Comparison of ENCODE assay signal across 1 cellular context in genomic region chr12:13255792-13256704, GRCh38.
A peak's percentile ranks its signal among the peaks of the same experiment; 100 is the strongest.
TF ChIP-seq lines count a peak whose summit lies in the region.

No MANE protein-coding gene starts in this region.

TF ChIP-seq in HepG2, 621 proteins besides CTCF, POLR2A, EP300 and RAD21 (continued from another document and continues in another):
- peak; percentile 49; the same call in 1 of the 2 replicates for TF ChIP-seq ARID5B (CRISPR knock-in tag; IDR thresholded peaks at IDR 0.05)
- no peak for TF ChIP-seq SCMH1 (CRISPR knock-in tag; IDR thresholded peaks at IDR 0.05; ENCODE audit: borderline replicate concordance)
- TF ChIP-seq SNRNP70 (IDR thresholded peaks at IDR 0.05; ENCODE audit: low read depth, low read length): no peak
- TF ChIP-seq THYN1 (CRISPR knock-in tag; IDR thresholded peaks at IDR 0.05; ENCODE audit: borderline replicate concordance, low read depth): no peak
- TF ChIP-seq SP1 (IDR thresholded peaks at IDR 0.05): no peak
- TF ChIP-seq SP1 (CRISPR knock-in tag; IDR thresholded peaks at IDR 0.05): peak; percentile 47; the same call in 1 of the 2 replicates
- TF ChIP-seq SP2 (CRISPR knock-in tag; IDR thresholded peaks at IDR 0.05): no peak
- no peak for TF ChIP-seq BRD4 (CRISPR knock-in tag; IDR thresholded peaks at IDR 0.05)
- TF ChIP-seq DMAP1 (CRISPR knock-in tag; IDR thresholded peaks at IDR 0.05): no peak
- no peak for TF ChIP-seq BORCS8-MEF2B (CRISPR knock-in tag; IDR thresholded peaks at IDR 0.05)
- no peak for TF ChIP-seq BCL6 (CRISPR knock-in tag; IDR thresholded peaks at IDR 0.05)
- TF ChIP-seq ETV5 (CRISPR knock-in tag; IDR thresholded peaks at IDR 0.05; ENCODE audit: borderline replicate concordance): peak; percentile 48
- no peak for TF ChIP-seq NBN (conservative IDR thresholded peaks at IDR 0.05)
- no peak for TF ChIP-seq ELK4 (CRISPR knock-in tag; IDR thresholded peaks at IDR 0.05; ENCODE audit: borderline replicate concordance)
- TF ChIP-seq RAD51 (IDR thresholded peaks at IDR 0.05; ENCODE audit: borderline replicate concordance): no peak
- no peak for TF ChIP-seq CSRNP2 (CRISPR knock-in tag; conservative IDR thresholded peaks at IDR 0.05; ENCODE audit: low read depth)
- no peak for TF ChIP-seq ZNF562 (CRISPR knock-in tag; IDR thresholded peaks at IDR 0.05; ENCODE audit: borderline replicate concordance)
- TF ChIP-seq ZNF160 (CRISPR knock-in tag; IDR thresholded peaks at IDR 0.05): no peak
- TF ChIP-seq GATAD1 (CRISPR knock-in tag; IDR thresholded peaks at IDR 0.05): peak; percentile 37; the same call in 1 of the 2 replicates
- TF ChIP-seq TAF15 (IDR thresholded peaks at IDR 0.05; ENCODE audit: low read depth, low read length, poor library complexity, severe bottlenecking): no peak
- TF ChIP-seq NCOA2 (CRISPR knock-in tag; IDR thresholded peaks at IDR 0.05): no peak
- no peak for TF ChIP-seq IKZF4 (CRISPR knock-in tag; IDR thresholded peaks at IDR 0.05; ENCODE audit: borderline replicate concordance, low read depth, not compliant biosample characterization)
- TF ChIP-seq ETV6 (CRISPR knock-in tag; conservative IDR thresholded peaks at IDR 0.05): no peak
- TF ChIP-seq POGZ (CRISPR knock-in tag; IDR thresholded peaks at IDR 0.05): peak; percentile 48; the same call in 1 of the 2 replicates
- peak; percentile 32; the same call in 1 of the 2 replicates for TF ChIP-seq ZNF614 (CRISPR knock-in tag; IDR thresholded peaks at IDR 0.05; ENCODE audit: borderline replicate concordance)
- no peak for TF ChIP-seq MTF2 (CRISPR knock-in tag; IDR thresholded peaks at IDR 0.05; ENCODE audit: borderline replicate concordance)
- TF ChIP-seq ZNF883 (CRISPR knock-in tag; IDR thresholded peaks at IDR 0.05; ENCODE audit: not compliant biosample characterization): no peak
- TF ChIP-seq ZBTB38 (CRISPR knock-in tag; IDR thresholded peaks at IDR 0.05): no peak
- TF ChIP-seq HNF1A (IDR thresholded peaks at IDR 0.05; ENCODE audit: low read depth): no peak
- no peak for TF ChIP-seq HNF1A (CRISPR knock-in tag; IDR thresholded peaks at IDR 0.05; ENCODE audit: borderline replicate concordance)
- TF ChIP-seq ZNF317 (CRISPR knock-in tag; IDR thresholded peaks at IDR 0.05): no peak
- TF ChIP-seq RCOR2 (CRISPR knock-in tag; IDR thresholded peaks at IDR 0.05): no peak
- TF ChIP-seq ZNF879 (CRISPR knock-in tag; IDR thresholded peaks at IDR 0.05): no peak
- TF ChIP-seq PATZ1 (CRISPR knock-in tag; IDR thresholded peaks at IDR 0.05): peak; percentile 76
- TF ChIP-seq MAFG (CRISPR knock-in tag; IDR thresholded peaks at IDR 0.05): no peak
- TF ChIP-seq GRHL1 (CRISPR knock-in tag; conservative IDR thresholded peaks at IDR 0.05): no peak
- no peak for TF ChIP-seq ZBTB44 (CRISPR knock-in tag; IDR thresholded peaks at IDR 0.05)
- no peak for TF ChIP-seq RFXAP (CRISPR knock-in tag; IDR thresholded peaks at IDR 0.05; ENCODE audit: borderline replicate concordance)
- no peak for TF ChIP-seq ZNF138 (CRISPR knock-in tag; IDR thresholded peaks at IDR 0.05; ENCODE audit: low read depth)
- TF ChIP-seq ZFP36 (IDR thresholded peaks at IDR 0.05; ENCODE audit: borderline replicate concordance, low read depth, low read length, partially characterized antibody): no peak
- no peak for TF ChIP-seq MYNN (CRISPR knock-in tag; IDR thresholded peaks at IDR 0.05; ENCODE audit: low read depth)
- no peak for TF ChIP-seq SUZ12 (IDR thresholded peaks at IDR 0.05; ENCODE audit: low read depth, low read length)
- no peak for TF ChIP-seq HDAC1 (CRISPR knock-in tag; IDR thresholded peaks at IDR 0.05)
- no peak for TF ChIP-seq ZNF207 (IDR thresholded peaks at IDR 0.05; ENCODE audit: borderline replicate concordance)
- no peak for TF ChIP-seq BCL3 (CRISPR knock-in tag; IDR thresholded peaks at IDR 0.05)
- TF ChIP-seq CENPX (CRISPR knock-in tag; IDR thresholded peaks at IDR 0.05): no peak
- TF ChIP-seq BATF2 (CRISPR knock-in tag; IDR thresholded peaks at IDR 0.05): no peak
- no peak for TF ChIP-seq JUN (CRISPR knock-in tag; IDR thresholded peaks at IDR 0.05)
- no peak for TF ChIP-seq JDP2 (CRISPR knock-in tag; IDR thresholded peaks at IDR 0.05; ENCODE audit: borderline replicate concordance)
- TF ChIP-seq MEIS1 (CRISPR knock-in tag; IDR thresholded peaks at IDR 0.05; ENCODE audit: borderline replicate concordance): no peak
- TF ChIP-seq KLF11 (CRISPR knock-in tag; IDR thresholded peaks at IDR 0.05): no peak
